Comparison of ENCODE assay signal across 1 cellular context in the genomic region with DNA sequence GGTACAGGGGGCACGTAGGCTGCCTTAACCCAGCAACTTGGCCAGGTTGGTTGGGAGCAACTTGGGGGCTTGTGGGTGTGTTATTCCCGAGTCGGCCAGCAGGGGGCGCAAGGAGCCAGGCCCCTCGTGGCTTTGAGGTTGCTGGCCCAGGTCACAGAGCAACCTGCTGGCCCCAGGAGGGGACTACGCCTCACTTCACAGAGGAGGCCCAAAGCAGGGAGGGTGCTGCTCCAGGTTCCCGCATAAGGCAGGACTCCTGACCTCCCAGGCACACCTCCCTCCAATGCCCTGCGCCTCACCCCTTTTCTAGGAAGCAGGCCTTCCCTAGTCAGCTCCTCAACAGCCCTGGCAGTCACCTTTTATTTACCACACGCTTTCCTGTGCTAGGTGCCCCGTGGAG.
A peak's percentile ranks its signal among the peaks of the same experiment; 100 is the strongest.
TF ChIP-seq lines count a peak whose summit lies in the region.

No MANE protein-coding gene starts in this region.

TF ChIP-seq in HepG2, 621 proteins besides CTCF, POLR2A, EP300 and RAD21 (continued from another document and continues in another):
- TF ChIP-seq, protein P1, sequence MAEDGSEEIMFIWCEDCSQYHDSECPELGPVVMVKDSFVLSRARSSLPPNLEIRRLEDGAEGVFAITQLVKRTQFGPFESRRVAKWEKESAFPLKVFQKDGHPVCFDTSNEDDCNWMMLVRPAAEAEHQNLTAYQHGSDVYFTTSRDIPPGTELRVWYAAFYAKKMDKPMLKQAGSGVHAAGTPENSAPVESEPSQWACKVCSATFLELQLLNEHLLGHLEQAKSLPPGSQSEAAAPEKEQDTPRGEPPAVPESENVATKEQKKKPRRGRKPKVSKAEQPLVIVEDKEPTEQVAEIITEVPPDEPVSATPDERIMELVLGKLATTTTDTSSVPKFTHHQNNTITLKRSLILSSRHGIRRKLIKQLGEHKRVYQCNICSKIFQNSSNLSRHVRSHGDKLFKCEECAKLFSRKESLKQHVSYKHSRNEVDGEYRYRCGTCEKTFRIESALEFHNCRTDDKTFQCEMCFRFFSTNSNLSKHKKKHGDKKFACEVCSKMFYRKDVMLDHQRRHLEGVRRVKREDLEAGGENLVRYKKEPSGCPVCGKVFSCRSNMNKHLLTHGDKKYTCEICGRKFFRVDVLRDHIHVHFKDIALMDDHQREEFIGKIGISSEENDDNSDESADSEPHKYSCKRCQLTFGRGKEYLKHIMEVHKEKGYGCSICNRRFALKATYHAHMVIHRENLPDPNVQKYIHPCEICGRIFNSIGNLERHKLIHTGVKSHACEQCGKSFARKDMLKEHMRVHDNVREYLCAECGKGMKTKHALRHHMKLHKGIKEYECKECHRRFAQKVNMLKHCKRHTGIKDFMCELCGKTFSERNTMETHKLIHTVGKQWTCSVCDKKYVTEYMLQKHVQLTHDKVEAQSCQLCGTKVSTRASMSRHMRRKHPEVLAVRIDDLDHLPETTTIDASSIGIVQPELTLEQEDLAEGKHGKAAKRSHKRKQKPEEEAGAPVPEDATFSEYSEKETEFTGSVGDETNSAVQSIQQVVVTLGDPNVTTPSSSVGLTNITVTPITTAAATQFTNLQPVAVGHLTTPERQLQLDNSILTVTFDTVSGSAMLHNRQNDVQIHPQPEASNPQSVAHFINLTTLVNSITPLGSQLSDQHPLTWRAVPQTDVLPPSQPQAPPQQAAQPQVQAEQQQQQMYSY (CRISPR knock-in tag; IDR thresholded peaks at IDR 0.05) = no peak
- TF ChIP-seq ZNF775 (CRISPR knock-in tag; IDR thresholded peaks at IDR 0.05; ENCODE audit: borderline replicate concordance) (no peak), ZNF430 (CRISPR knock-in tag; IDR thresholded peaks at IDR 0.05) (no peak), WIZ (CRISPR knock-in tag; IDR thresholded peaks at IDR 0.05) (no peak), PITX1 (CRISPR knock-in tag; IDR thresholded peaks at IDR 0.05) (peak; percentile 58; the same call in 1 of the 2 replicates), CHD4 (IDR thresholded peaks at IDR 0.05; ENCODE audit: borderline replicate concordance, low read length) (no peak), FLYWCH1 (CRISPR knock-in tag; IDR thresholded peaks at IDR 0.05) (no peak), ZC3H13 (CRISPR knock-in tag; IDR thresholded peaks at IDR 0.05) (no peak), ZNF136 (CRISPR knock-in tag; IDR thresholded peaks at IDR 0.05; ENCODE audit: low read depth) (no peak), LCORL (IDR thresholded peaks at IDR 0.05) (no peak), LCORL (CRISPR knock-in tag; IDR thresholded peaks at IDR 0.05) (peak; percentile 85), ZNF841 (CRISPR knock-in tag; IDR thresholded peaks at IDR 0.05; ENCODE audit: borderline replicate concordance) (no peak), MAFF (IDR thresholded peaks at IDR 0.05; ENCODE audit: low read depth, low read length) (no peak), ZNF263 (CRISPR knock-in tag; IDR thresholded peaks at IDR 0.05) (no peak), ZNF17 (CRISPR knock-in tag; IDR thresholded peaks at IDR 0.05) (no peak), ZNF225 (CRISPR knock-in tag; IDR thresholded peaks at IDR 0.05) (no peak), ZNF850 (CRISPR knock-in tag; conservative IDR thresholded peaks at IDR 0.05) (no peak), ZFP36 (IDR thresholded peaks at IDR 0.05; ENCODE audit: borderline replicate concordance, low read depth, low read length, partially characterized antibody) (no peak), RORA (CRISPR knock-in tag; IDR thresholded peaks at IDR 0.05) (no peak), CENPT (CRISPR knock-in tag; IDR thresholded peaks at IDR 0.05; ENCODE audit: low read depth) (no peak), YEATS4 (CRISPR knock-in tag; IDR thresholded peaks at IDR 0.05; ENCODE audit: borderline replicate concordance) (no peak), ZNF644 (CRISPR knock-in tag; IDR thresholded peaks at IDR 0.05; ENCODE audit: low read depth) (no peak), SMYD3 (CRISPR knock-in tag; IDR thresholded peaks at IDR 0.05) (no peak), PRPF4 (IDR thresholded peaks at IDR 0.05; ENCODE audit: low read depth, low read length, poor library complexity, severe bottlenecking) (no peak), ZBTB7B (CRISPR knock-in tag; IDR thresholded peaks at IDR 0.05) (peak; percentile 66; the same call in 1 of the 2 replicates), KMT2B (CRISPR knock-in tag; IDR thresholded peaks at IDR 0.05) (no peak), MYC (CRISPR knock-in tag; IDR thresholded peaks at IDR 0.05; ENCODE audit: borderline replicate concordance) (peak; percentile 79; the same call in 1 of the 2 replicates), ZFP62 (CRISPR knock-in tag; IDR thresholded peaks at IDR 0.05) (no peak), GATAD1 (CRISPR knock-in tag; IDR thresholded peaks at IDR 0.05) (no peak), SRSF9 (IDR thresholded peaks at IDR 0.05; ENCODE audit: borderline replicate concordance, insufficient read depth, low read depth, low read length, poor library complexity, severe bottlenecking) (no peak), GATAD2A (CRISPR knock-in tag; IDR thresholded peaks at IDR 0.05) (peak; percentile 36; the same call in 1 of the 2 replicates)
- TF ChIP-seq, protein P2, sequence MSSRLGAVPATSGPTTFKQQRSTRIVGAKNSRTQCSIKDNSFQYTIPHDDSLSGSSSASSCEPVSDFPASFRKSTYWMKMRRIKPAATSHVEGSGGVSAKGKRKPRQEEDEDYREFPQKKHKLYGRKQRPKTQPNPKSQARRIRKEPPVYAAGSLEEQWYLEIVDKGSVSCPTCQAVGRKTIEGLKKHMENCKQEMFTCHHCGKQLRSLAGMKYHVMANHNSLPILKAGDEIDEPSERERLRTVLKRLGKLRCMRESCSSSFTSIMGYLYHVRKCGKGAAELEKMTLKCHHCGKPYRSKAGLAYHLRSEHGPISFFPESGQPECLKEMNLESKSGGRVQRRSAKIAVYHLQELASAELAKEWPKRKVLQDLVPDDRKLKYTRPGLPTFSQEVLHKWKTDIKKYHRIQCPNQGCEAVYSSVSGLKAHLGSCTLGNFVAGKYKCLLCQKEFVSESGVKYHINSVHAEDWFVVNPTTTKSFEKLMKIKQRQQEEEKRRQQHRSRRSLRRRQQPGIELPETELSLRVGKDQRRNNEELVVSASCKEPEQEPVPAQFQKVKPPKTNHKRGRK (CRISPR knock-in tag; IDR thresholded peaks at IDR 0.05) = no peak
- TF ChIP-seq, protein P3, sequence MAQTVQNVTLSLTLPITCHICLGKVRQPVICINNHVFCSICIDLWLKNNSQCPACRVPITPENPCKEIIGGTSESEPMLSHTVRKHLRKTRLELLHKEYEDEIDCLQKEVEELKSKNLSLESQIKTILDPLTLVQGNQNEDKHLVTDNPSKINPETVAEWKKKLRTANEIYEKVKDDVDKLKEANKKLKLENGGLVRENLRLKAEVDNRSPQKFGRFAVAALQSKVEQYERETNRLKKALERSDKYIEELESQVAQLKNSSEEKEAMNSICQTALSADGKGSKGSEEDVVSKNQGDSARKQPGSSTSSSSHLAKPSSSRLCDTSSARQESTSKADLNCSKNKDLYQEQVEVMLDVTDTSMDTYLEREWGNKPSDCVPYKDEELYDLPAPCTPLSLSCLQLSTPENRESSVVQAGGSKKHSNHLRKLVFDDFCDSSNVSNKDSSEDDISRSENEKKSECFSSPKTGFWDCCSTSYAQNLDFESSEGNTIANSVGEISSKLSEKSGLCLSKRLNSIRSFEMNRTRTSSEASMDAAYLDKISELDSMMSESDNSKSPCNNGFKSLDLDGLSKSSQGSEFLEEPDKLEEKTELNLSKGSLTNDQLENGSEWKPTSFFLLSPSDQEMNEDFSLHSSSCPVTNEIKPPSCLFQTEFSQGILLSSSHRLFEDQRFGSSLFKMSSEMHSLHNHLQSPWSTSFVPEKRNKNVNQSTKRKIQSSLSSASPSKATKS (CRISPR knock-in tag; IDR thresholded peaks at IDR 0.05) = no peak
- TF ChIP-seq, protein P4, sequence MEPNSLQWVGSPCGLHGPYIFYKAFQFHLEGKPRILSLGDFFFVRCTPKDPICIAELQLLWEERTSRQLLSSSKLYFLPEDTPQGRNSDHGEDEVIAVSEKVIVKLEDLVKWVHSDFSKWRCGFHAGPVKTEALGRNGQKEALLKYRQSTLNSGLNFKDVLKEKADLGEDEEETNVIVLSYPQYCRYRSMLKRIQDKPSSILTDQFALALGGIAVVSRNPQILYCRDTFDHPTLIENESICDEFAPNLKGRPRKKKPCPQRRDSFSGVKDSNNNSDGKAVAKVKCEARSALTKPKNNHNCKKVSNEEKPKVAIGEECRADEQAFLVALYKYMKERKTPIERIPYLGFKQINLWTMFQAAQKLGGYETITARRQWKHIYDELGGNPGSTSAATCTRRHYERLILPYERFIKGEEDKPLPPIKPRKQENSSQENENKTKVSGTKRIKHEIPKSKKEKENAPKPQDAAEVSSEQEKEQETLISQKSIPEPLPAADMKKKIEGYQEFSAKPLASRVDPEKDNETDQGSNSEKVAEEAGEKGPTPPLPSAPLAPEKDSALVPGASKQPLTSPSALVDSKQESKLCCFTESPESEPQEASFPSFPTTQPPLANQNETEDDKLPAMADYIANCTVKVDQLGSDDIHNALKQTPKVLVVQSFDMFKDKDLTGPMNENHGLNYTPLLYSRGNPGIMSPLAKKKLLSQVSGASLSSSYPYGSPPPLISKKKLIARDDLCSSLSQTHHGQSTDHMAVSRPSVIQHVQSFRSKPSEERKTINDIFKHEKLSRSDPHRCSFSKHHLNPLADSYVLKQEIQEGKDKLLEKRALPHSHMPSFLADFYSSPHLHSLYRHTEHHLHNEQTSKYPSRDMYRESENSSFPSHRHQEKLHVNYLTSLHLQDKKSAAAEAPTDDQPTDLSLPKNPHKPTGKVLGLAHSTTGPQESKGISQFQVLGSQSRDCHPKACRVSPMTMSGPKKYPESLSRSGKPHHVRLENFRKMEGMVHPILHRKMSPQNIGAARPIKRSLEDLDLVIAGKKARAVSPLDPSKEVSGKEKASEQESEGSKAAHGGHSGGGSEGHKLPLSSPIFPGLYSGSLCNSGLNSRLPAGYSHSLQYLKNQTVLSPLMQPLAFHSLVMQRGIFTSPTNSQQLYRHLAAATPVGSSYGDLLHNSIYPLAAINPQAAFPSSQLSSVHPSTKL (CRISPR knock-in tag; IDR thresholded peaks at IDR 0.05) = no peak
- TF ChIP-seq, protein P5, sequence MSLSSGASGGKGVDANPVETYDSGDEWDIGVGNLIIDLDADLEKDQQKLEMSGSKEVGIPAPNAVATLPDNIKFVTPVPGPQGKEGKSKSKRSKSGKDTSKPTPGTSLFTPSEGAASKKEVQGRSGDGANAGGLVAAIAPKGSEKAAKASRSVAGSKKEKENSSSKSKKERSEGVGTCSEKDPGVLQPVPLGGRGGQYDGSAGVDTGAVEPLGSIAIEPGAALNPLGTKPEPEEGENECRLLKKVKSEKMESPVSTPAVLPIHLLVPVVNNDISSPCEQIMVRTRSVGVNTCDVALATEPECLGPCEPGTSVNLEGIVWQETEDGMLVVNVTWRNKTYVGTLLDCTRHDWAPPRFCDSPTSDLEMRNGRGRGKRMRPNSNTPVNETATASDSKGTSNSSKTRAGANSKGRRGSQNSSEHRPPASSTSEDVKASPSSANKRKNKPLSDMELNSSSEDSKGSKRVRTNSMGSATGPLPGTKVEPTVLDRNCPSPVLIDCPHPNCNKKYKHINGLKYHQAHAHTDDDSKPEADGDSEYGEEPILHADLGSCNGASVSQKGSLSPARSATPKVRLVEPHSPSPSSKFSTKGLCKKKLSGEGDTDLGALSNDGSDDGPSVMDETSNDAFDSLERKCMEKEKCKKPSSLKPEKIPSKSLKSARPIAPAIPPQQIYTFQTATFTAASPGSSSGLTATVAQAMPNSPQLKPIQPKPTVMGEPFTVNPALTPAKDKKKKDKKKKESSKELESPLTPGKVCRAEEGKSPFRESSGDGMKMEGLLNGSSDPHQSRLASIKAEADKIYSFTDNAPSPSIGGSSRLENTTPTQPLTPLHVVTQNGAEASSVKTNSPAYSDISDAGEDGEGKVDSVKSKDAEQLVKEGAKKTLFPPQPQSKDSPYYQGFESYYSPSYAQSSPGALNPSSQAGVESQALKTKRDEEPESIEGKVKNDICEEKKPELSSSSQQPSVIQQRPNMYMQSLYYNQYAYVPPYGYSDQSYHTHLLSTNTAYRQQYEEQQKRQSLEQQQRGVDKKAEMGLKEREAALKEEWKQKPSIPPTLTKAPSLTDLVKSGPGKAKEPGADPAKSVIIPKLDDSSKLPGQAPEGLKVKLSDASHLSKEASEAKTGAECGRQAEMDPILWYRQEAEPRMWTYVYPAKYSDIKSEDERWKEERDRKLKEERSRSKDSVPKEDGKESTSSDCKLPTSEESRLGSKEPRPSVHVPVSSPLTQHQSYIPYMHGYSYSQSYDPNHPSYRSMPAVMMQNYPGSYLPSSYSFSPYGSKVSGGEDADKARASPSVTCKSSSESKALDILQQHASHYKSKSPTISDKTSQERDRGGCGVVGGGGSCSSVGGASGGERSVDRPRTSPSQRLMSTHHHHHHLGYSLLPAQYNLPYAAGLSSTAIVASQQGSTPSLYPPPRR (CRISPR knock-in tag; IDR thresholded peaks at IDR 0.05; ENCODE audit: borderline replicate concordance) = no peak
- TF ChIP-seq, protein P6, sequence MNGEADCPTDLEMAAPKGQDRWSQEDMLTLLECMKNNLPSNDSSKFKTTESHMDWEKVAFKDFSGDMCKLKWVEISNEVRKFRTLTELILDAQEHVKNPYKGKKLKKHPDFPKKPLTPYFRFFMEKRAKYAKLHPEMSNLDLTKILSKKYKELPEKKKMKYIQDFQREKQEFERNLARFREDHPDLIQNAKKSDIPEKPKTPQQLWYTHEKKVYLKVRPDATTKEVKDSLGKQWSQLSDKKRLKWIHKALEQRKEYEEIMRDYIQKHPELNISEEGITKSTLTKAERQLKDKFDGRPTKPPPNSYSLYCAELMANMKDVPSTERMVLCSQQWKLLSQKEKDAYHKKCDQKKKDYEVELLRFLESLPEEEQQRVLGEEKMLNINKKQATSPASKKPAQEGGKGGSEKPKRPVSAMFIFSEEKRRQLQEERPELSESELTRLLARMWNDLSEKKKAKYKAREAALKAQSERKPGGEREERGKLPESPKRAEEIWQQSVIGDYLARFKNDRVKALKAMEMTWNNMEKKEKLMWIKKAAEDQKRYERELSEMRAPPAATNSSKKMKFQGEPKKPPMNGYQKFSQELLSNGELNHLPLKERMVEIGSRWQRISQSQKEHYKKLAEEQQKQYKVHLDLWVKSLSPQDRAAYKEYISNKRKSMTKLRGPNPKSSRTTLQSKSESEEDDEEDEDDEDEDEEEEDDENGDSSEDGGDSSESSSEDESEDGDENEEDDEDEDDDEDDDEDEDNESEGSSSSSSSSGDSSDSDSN (CRISPR knock-in tag; IDR thresholded peaks at IDR 0.05) = peak; percentile 45; the same call in 1 of the 2 replicates
- TF ChIP-seq, protein P7, sequence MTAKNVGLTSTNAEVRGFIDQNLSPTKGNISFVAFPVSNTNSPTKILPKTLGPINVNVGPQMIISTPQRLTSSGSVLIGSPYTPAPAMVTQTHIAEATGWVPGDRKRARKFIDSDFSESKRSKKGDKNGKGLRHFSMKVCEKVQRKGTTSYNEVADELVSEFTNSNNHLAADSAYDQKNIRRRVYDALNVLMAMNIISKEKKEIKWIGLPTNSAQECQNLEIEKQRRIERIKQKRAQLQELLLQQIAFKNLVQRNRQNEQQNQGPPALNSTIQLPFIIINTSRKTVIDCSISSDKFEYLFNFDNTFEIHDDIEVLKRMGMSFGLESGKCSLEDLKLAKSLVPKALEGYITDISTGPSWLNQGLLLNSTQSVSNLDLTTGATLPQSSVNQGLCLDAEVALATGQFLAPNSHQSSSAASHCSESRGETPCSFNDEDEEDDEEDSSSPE (CRISPR knock-in tag; IDR thresholded peaks at IDR 0.05) = 0 out of 2 replicates have a peak, but pooled peaks have one; percentile 13
